In the genomic region with DNA sequence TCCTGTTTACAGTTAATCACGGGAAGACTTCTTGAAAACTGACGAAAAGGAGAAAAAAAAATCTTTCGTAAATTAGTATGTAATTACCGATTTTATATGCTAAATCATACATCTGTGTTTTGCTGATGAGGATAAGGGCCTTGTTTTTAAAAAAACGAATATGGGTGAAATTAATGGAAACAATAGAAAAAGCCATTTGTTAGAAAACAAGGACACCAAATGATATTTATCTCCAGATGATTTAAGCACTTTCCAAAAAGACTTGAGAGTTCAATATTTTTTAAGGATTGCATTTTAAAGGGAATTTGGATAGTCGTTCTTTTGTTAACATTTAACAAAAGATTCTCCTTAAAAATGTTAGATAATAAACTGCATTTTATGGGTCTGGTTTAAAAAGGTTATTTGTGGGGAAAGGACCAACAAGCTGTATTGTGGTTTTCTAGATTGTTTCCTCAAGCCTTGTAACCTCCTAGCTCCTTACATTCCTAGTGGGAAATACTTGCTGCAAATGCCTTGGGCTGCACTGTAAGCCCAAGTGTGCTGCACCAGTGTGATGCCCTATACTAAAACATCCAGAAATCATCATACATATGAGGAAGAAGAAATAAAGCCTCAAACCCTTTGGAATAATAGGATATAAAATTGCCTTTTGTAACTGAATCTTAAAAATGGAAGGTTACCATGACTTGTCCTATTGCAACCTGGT, we compare ENCODE assay signal across 1 cellular context.
TF ChIP-seq lines count a peak whose summit lies in the region.

No MANE protein-coding gene starts in this region.

TF ChIP-seq in HepG2, 621 proteins besides CTCF, POLR2A, EP300 and RAD21 (continued from another document):
- TF ChIP-seq, protein P1, sequence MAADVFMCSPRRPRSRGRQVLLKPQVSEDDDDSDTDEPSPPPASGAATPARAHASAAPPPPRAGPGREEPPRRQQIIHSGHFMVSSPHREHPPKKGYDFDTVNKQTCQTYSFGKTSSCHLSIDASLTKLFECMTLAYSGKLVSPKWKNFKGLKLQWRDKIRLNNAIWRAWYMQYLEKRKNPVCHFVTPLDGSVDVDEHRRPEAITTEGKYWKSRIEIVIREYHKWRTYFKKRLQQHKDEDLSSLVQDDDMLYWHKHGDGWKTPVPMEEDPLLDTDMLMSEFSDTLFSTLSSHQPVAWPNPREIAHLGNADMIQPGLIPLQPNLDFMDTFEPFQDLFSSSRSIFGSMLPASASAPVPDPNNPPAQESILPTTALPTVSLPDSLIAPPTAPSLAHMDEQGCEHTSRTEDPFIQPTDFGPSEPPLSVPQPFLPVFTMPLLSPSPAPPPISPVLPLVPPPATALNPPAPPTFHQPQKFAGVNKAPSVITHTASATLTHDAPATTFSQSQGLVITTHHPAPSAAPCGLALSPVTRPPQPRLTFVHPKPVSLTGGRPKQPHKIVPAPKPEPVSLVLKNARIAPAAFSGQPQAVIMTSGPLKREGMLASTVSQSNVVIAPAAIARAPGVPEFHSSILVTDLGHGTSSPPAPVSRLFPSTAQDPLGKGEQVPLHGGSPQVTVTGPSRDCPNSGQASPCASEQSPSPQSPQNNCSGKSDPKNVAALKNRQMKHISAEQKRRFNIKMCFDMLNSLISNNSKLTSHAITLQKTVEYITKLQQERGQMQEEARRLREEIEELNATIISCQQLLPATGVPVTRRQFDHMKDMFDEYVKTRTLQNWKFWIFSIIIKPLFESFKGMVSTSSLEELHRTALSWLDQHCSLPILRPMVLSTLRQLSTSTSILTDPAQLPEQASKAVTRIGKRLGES (CRISPR knock-in tag; IDR thresholded peaks at IDR 0.05; ENCODE audit: borderline replicate concordance), result no peak
- TF ChIP-seq, protein P2, sequence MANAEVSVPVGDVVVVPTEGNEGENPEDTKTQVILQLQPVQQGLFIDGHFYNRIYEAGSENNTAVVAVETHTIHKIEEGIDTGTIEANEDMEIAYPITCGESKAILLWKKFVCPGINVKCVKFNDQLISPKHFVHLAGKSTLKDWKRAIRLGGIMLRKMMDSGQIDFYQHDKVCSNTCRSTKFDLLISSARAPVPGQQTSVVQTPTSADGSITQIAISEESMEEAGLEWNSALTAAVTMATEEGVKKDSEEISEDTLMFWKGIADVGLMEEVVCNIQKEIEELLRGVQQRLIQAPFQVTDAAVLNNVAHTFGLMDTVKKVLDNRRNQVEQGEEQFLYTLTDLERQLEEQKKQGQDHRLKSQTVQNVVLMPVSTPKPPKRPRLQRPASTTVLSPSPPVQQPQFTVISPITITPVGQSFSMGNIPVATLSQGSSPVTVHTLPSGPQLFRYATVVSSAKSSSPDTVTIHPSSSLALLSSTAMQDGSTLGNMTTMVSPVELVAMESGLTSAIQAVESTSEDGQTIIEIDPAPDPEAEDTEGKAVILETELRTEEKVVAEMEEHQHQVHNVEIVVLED (CRISPR knock-in tag; IDR thresholded peaks at IDR 0.05; ENCODE audit: borderline replicate concordance), result no peak
- TF ChIP-seq, protein P3, sequence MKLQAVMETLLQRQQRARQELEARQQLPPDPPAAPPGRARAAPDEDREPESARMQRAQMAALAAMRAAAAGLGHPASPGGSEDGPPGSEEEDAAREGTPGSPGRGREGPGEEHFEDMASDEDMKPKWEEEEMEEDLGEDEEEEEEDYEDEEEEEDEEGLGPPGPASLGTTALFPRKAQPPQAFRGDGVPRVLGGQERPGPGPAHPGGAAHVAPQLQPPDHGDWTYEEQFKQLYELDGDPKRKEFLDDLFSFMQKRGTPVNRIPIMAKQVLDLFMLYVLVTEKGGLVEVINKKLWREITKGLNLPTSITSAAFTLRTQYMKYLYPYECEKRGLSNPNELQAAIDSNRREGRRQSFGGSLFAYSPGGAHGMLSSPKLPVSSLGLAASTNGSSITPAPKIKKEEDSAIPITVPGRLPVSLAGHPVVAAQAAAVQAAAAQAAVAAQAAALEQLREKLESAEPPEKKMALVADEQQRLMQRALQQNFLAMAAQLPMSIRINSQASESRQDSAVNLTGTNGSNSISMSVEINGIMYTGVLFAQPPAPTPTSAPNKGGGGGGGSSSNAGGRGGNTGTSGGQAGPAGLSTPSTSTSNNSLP (IDR thresholded peaks at IDR 0.05; ENCODE audit: low read depth, low read length), result no peak
- no peak for TF ChIP-seq SNAPC2 (CRISPR knock-in tag; IDR thresholded peaks at IDR 0.05)
- TF ChIP-seq ZNF792 (CRISPR knock-in tag; IDR thresholded peaks at IDR 0.05), result no peak
- no peak for TF ChIP-seq SETDB1 (CRISPR knock-in tag; IDR thresholded peaks at IDR 0.05; ENCODE audit: borderline replicate concordance)
- no peak for TF ChIP-seq ZNF577 (CRISPR knock-in tag; IDR thresholded peaks at IDR 0.05; ENCODE audit: borderline replicate concordance, low read depth)
- TF ChIP-seq ZNF224 (CRISPR knock-in tag; IDR thresholded peaks at IDR 0.05), result no peak
- no peak for TF ChIP-seq ZBTB20 (CRISPR knock-in tag; IDR thresholded peaks at IDR 0.05; ENCODE audit: borderline replicate concordance, low read depth)
- TF ChIP-seq, protein P4, sequence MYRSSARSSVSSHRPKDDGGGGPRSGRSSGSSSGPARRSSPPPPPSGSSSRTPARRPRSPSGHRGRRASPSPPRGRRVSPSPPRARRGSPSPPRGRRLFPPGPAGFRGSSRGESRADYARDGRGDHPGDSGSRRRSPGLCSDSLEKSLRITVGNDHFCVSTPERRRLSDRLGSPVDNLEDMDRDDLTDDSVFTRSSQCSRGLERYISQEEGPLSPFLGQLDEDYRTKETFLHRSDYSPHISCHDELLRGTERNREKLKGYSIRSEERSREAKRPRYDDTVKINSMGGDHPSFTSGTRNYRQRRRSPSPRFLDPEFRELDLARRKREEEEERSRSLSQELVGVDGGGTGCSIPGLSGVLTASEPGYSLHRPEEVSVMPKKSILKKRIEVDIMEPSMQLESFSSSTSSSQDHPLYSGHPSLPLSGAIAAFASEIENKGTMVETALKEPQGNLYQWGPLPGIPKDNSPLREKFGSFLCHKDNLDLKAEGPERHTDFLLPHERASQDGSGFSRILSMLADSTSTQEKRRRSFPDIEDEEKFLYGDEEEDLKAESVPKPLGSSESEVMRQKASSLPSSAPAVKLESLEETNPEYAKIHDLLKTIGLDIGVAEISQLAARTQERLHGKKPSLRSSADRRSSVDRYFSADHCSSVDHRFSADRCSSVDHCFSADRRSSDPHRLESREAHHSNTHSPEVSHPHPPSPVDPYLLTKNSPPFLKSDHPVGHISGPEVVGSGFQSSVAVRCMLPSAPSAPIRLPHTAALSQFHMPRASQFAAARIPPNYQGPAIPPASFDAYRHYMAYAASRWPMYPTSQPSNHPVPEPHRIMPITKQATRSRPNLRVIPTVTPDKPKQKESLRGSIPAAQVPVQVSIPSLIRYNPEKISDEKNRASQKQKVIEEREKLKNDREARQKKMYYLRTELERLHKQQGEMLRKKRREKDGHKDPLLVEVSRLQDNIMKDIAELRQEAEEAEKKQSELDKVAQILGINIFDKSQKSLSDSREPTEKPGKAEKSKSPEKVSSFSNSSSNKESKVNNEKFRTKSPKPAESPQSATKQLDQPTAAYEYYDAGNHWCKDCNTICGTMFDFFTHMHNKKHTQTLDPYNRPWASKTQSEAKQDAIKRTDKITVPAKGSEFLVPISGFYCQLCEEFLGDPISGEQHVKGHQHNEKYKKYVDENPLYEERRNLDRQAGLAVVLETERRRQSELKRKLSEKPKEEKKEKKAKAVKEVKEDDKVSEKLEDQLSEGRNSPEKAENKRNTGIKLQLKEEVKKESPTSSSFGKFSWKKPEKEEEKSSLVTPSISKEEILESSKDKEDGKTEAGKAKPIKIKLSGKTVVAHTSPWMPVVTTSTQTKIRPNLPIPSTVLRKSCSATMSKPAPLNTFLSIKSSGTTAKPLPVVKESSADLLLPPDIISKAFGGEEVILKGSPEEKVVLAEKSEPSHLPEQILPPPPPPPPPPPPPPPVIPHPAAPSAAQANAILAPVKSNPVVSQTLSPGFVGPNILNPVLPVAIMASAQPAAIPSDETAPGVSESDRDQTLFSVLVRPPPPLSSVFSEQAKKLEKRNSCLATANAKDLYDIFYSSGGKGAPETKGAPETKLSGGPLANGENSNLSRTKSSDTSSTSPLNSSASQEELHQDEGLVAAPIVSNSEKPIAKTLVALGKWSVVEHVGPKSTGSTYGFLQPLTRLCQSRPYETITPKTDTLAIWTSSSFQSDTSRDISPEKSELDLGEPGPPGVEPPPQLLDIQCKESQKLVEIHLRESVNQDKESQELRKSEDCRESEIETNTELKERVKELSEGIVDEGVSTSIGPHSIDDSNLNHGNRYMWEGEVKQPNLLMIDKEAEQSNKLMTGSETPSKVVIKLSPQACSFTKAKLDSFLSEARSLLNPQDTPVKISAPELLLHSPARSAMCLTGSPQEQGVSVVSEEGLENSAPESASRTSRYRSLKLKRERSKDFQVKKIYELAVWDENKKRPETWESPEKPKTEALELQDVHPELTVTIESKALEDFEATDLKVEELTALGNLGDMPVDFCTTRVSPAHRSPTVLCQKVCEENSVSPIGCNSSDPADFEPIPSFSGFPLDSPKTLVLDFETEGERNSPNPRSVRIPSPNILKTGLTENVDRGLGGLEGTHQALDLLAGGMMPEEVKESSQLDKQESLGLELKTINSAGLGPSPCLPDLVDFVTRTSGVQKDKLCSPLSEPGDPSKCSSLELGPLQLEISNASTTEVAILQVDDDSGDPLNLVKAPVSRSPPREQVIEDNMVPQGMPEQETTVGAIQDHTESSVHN (CRISPR knock-in tag; IDR thresholded peaks at IDR 0.05), result no peak
- no peak for TF ChIP-seq ZNF451 (CRISPR knock-in tag; IDR thresholded peaks at IDR 0.05)
- no peak for TF ChIP-seq ZNF235 (CRISPR knock-in tag; IDR thresholded peaks at IDR 0.05; ENCODE audit: borderline replicate concordance)
- TF ChIP-seq ZNF383 (CRISPR knock-in tag; IDR thresholded peaks at IDR 0.05; ENCODE audit: borderline replicate concordance), result no peak
- TF ChIP-seq, protein P5, sequence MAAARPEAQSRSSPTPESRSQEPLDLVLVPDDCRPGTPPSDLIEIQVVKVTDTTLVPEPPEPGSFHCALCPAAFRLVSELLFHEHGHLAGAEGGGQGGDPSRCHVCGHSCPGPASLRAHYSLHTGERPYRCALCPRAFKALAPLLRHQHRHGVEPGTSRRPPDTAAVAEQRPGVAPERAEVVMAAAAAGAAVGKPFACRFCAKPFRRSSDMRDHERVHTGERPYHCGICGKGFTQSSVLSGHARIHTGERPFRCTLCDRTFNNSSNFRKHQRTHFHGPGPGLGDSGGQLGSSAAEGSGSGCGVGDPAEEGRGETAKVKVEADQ (CRISPR knock-in tag; IDR thresholded peaks at IDR 0.05; ENCODE audit: borderline replicate concordance), result no peak
- no peak for TF ChIP-seq KLF9 (CRISPR knock-in tag; IDR thresholded peaks at IDR 0.05; ENCODE audit: low read depth)
- TF ChIP-seq ZNF737 (CRISPR knock-in tag; IDR thresholded peaks at IDR 0.05; ENCODE audit: borderline replicate concordance), result no peak
